13 cellular contexts compared by ENCODE assay signal in the genomic region with DNA sequence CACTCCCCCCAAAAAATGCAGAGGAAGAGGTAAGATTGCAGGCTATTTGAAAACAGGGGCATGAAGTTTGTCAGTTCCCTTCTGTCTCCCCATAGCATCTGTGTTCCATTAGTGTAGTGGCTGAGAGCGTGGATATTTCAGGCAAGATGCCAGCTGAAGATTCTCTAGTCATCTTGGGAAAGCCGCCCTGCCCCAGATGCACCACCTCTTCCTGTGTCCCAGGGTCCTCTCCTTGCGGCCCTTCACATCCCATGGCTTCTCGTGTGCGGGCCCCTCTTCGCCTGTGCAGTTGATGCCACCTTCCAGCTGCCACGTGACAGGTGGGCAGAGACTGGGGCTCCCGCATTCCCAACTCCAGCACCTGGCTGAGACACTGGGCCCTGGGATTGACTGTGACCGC. TPM values are rescaled to one million over a fixed set of nuclear protein-coding genes. Genes with fewer than 3 reads are reported as not detected.
A peak's percentile ranks its signal among the peaks of the same experiment; 100 is the strongest.
DNase-seq lines count a peak whose midpoint lies in the region; ATAC-seq, FAIRE-seq and TF ChIP-seq lines count a peak whose summit lies in the region.
"Had no signal": no experiment of that assay in that cellular context is flagged by ENCODE, and none has a peak within 500 bp of the region (broad histone marks: within the 10 kb centered on the region; RNA-seq: fewer than 3 reads in every experiment).

No MANE protein-coding gene starts in this region.

- in situ Hi-C loops in HepG2 (cut with HindIII; ENCODE audit: extremely low pct_ligation_motif_present, low pct_unique_long_range_greater_than_20kb) = no loop called here

- H3K4me2 ChIP-seq in HepG2 (ENCODE audit: low read depth, low read length) = no peak overlapping the region

- no peak for TF ChIP-seq EP300 in HepG2 (IDR thresholded peaks at IDR 0.05; ENCODE audit: low read depth in 2 of 2, low read length in 2 of 2)
- TF ChIP-seq EP300 in HepG2 (CRISPR knock-in tag; IDR thresholded peaks at IDR 0.05; ENCODE audit: borderline replicate concordance) = no peak

- H3K27ac ChIP-seq in HepG2 (ENCODE audit: extremely low read length, insufficient read depth, low read length) = no peak overlapping the region
- H3K27ac ChIP-seq in right lobe of liver = no peak overlapping the region
- H3K27ac ChIP-seq in adrenal gland = peak overlapping the region in 4 of 5 donors; percentile 3 to 95 (median 84)

- ATAC-seq in HepG2 (no peak), right lobe of liver (no peak), memory B cell (ENCODE audit: low read depth) (no peak)

- no peaks in the 10 kb centered on the region for H3K27me3 Mint-ChIP-seq in memory B cell

- H3K4me3 Mint-ChIP-seq in memory B cell = no peak overlapping the region

- H3K4me3 ChIP-seq in HepG2 (replicated peaks in 1 of 3; ENCODE audit: insufficient read depth in 1 of 3, low read depth in 2 of 3, low read length in 3 of 3) (no peak overlapping the region), right lobe of liver (no peak overlapping the region), adrenal gland (no peak overlapping the region)

- no peaks in the 10 kb centered on the region for H3K9me3 ChIP-seq in HepG2 (ENCODE audit: low read length)
- H3K9me3 ChIP-seq in right lobe of liver = no peaks in the 10 kb centered on the region
- H3K9me3 ChIP-seq in adrenal gland (replicated peaks in 1 of 3) = no peaks in the 10 kb centered on the region

- peaks cover 25% of the 10 kb centered on the region for H3K4me1 ChIP-seq in HepG2 (ENCODE audit: insufficient read depth, low read length)
- peaks cover 0 to 31% (median 7%) of the 10 kb centered on the region in 4 donors for H3K4me1 ChIP-seq in right lobe of liver
- H3K4me1 ChIP-seq in adrenal gland (replicated peaks in 1 of 2) = peaks cover 27 to 60% of the 10 kb centered on the region in 2 donors

- H3K36me3 Mint-ChIP-seq in memory B cell = peaks cover 31% of the 10 kb centered on the region

- no peak for TF ChIP-seq CTCF in HepG2 (CRISPR knock-in tag; IDR thresholded peaks at IDR 0.05)
- no peak for TF ChIP-seq CTCF in right lobe of liver (IDR thresholded peaks at IDR 0.05)
- TF ChIP-seq CTCF in adrenal gland (IDR thresholded peaks at IDR 0.05) = no peak
- no peak for TF ChIP-seq CTCF in GM10248 (IDR thresholded peaks at IDR 0.05; ENCODE audit: control extremely low read depth, extremely low read depth, low read depth, missing control alignments)

- no peak overlapping the region for H2AFZ ChIP-seq in HepG2 (ENCODE audit: low read length)

- no peak for TF ChIP-seq RAD21 in HepG2 (CRISPR knock-in tag; IDR thresholded peaks at IDR 0.05)

- H3K27ac Mint-ChIP-seq in memory B cell = peak overlapping the region; percentile 81

- TF ChIP-seq POLR2A in HepG2 (IDR thresholded peaks at IDR 0.05; ENCODE audit: insufficient read depth in 1 of 2, low read depth in 2 of 2, low read length in 2 of 2) (no peak), right lobe of liver (IDR thresholded peaks at IDR 0.05) (no peak), adrenal gland (IDR thresholded peaks at IDR 0.05) (no peak)

- H3K9ac ChIP-seq in HepG2 (ENCODE audit: insufficient read depth, low read depth, low read length) = no peak overlapping the region

- POLR2A ChIA-PET in HepG2 (lab: Yijun Ruan, JAX) = interaction anchor here (1.4 to 1.5 kb wide), 2 partner anchors 11 to 41 kb away, joined by 5 to 6 read pairs; a partner anchor contains a TSS
- POLR2A ChIA-PET in GM10248 (lab: Yijun Ruan, JAX) = interaction anchor here (0.6 kb wide), 1 partner anchor 14 kb away, joined by 7 read pairs; no protein-coding TSS in a partner anchor

- BruUV-seq in HepG2 (replicated peaks; lab: Mats Ljungman, UMichigan) = TSS peak; percentile 16

- intact Hi-C loops in HepG2 (cut with micrococcal nuclease; ENCODE audit: unreplicated experiment) (loop anchor here (5.0 kb wide), 1 partner anchor 258 kb away; a partner anchor contains a TSS), right lobe of liver (cut with DNase I) (no loop called here), adrenal gland (cut with DNase I) (loop anchor here (5.0 to 10.0 kb wide), 3 partner anchors 37 to 47 kb away; a partner anchor contains a TSS)

- peaks cover 3% of the 10 kb centered on the region for H3K9me3 Mint-ChIP-seq in memory B cell

- no peak for FAIRE-seq in HepG2 (lab: Jason Lieb, UNC)
- FAIRE-seq: small intestine had no signal

- 97% methylated on average over 9 of the region's 9 CpGs for WGBS in HepG2 (ENCODE audit: low lambda C conversion rate)
- 93% methylated on average over 5 of the region's 9 CpGs for WGBS in right lobe of liver (ENCODE audit: insufficient coverage, low coverage, low lambda C conversion rate, missing lambda C conversion rate)
- 80 to 88% (median 87%) methylated on average over 9 of the region's 9 CpGs for WGBS in adrenal gland, 4 donors

- DNase-seq in HepG2 (ENCODE audit: low spot score) = no peak
- no peak for DNase-seq in right lobe of liver
- DNase-seq in adrenal gland = peak in 1 of 7 donors; percentile 44
- no peak for DNase-seq in memory B cell (ENCODE audit: low spot score in 2 of 2)
- DNase-seq in GM10248 (ENCODE audit: extremely low spot score) = no peak
- DNase-seq in activated CD4-positive, alpha-beta T cell treated with anti-CD3 and anti-CD28 coated beads, Interleukin-2, amount 50 U/mL, for 48 hours = no peak
- DNase-seq in retina = no peak
- DNase-seq in H4 (ENCODE audit: low spot score) = no peak
- DNase-seq: caudate nucleus; midbrain; NCI-H1436 treated with DMSO at 0.1 percent for 48 hours; small intestine; stimulated activated CD8-positive, alpha-beta memory T cell treated with anti-CD3 and anti-CD28 coated beads, Interleukin-4, amount 100 ng/mL, for 48 hours had no signal

- H3K36me3 ChIP-seq in HepG2 (replicated peaks in 1 of 2; ENCODE audit: control insufficient read depth in 1 of 2, insufficient read depth in 2 of 2, low read length in 2 of 2) = peaks cover 13 to 23% of the 10 kb centered on the region in 2 experiments
- H3K36me3 ChIP-seq in right lobe of liver = peaks cover 0 to 31% (median 12%) of the 10 kb centered on the region in 4 donors
- peaks cover 0 to 24% of the 10 kb centered on the region in 2 donors for H3K36me3 ChIP-seq in adrenal gland (replicated peaks in 1 of 2)

- H3K27me3 ChIP-seq in HepG2 (ENCODE audit: control insufficient read depth in 1 of 2, insufficient read depth in 2 of 2, low read length in 2 of 2) = no peaks in the 10 kb centered on the region
- no peaks in the 10 kb centered on the region for H3K27me3 ChIP-seq in right lobe of liver
- no peaks in the 10 kb centered on the region for H3K27me3 ChIP-seq in adrenal gland

- no peaks in the 10 kb centered on the region for H4K20me1 ChIP-seq in HepG2 (ENCODE audit: insufficient read depth, low read length)

- peaks cover 26% of the 10 kb centered on the region for H3K4me1 Mint-ChIP-seq in memory B cell

- no peaks in the 10 kb centered on the region for H3K79me2 ChIP-seq in HepG2 (ENCODE audit: insufficient read depth, low read length)

- CTCF ChIA-PET in HepG2 (lab: Yijun Ruan, JAX; ENCODE audit: low intra/inter-chr PET ratio, low total read pairs) (no interaction called here), GM10248 (lab: Yijun Ruan, JAX) (interaction anchor here (0.8 to 1.3 kb wide), 2 partner anchors 8 to 23 kb away, joined by 3 read pairs; no protein-coding TSS in a partner anchor)

RNA-seq across cellular contexts. Expression of a gene that starts 16.1 kb away (rescaled TPM):
- 15.7 and 21.5 TPM in 2 replicates for total RNA-seq in HepG2 (2016; rRNA removed; fragmentation: Illumina TruSeq; extraction: Trizol)
- 1.6 and 1.7 TPM in 2 replicates for total RNA-seq in HepG2 (2016; cell fraction: cytosol; rRNA removed; fragmentation: Illumina TruSeq; extraction: Trizol; ENCODE audit: low read depth)
- total RNA-seq in HepG2 (2016; cell fraction: insoluble cytoplasmic fraction; rRNA removed; fragmentation: Illumina TruSeq; extraction: Trizol) = 13.2 and 21.0 TPM in 2 replicates
- total RNA-seq in HepG2 (2016; cell fraction: membrane; rRNA removed; fragmentation: Illumina TruSeq; extraction: Trizol) = 7.2 and 9.0 TPM in 2 replicates
- total RNA-seq in HepG2 (2016; cell fraction: nucleus; rRNA removed; fragmentation: Illumina TruSeq; extraction: Trizol) = 18.7 and 20.0 TPM in 2 replicates
- 33.9 and 45.2 TPM in 2 replicates for polyA plus RNA-seq in HepG2 (2011; rRNA removed)
- 24.6 and 25.3 TPM in 2 replicates for polyA plus RNA-seq in HepG2 (2011; cell fraction: cytosol; rRNA removed)
- 23.8 and 26.6 TPM in 2 replicates for polyA plus RNA-seq in HepG2 (2011; cell fraction: nucleus; rRNA removed)
- 18.5 and 22.4 TPM in 2 replicates for polyA plus RNA-seq in HepG2 (2012)
- polyA plus RNA-seq in HepG2 (2016; cell fraction: cytosol; fragmentation: Illumina TruSeq; extraction: Trizol; ENCODE audit: low read depth) = 1.5 and 1.9 TPM in 2 replicates
- polyA plus RNA-seq in HepG2 (2016; cell fraction: insoluble cytoplasmic fraction; fragmentation: Illumina TruSeq; extraction: Trizol; ENCODE audit: low read depth) = 13.9 and 16.7 TPM in 2 replicates
- 5.0 and 5.8 TPM in 2 replicates for polyA plus RNA-seq in HepG2 (2016; cell fraction: membrane; fragmentation: Illumina TruSeq; extraction: Trizol; ENCODE audit: low read depth)
- 26.4 and 31.8 TPM in 2 replicates for polyA plus RNA-seq in HepG2 (2016; cell fraction: nucleus; fragmentation: Illumina TruSeq; extraction: Trizol; ENCODE audit: insufficient read depth, low read depth)
- 75.3 and 118 TPM in 2 replicates for polyA minus RNA-seq in HepG2 (2011; rRNA and poly(A)+ RNA removed; ENCODE audit: low replicate concordance)
- polyA minus RNA-seq in HepG2 (2011; cell fraction: cytosol; rRNA and poly(A)+ RNA removed) = 16.4 and 21.8 TPM in 2 replicates
- 26.3 and 29.3 TPM in 2 replicates for polyA minus RNA-seq in HepG2 (2011; cell fraction: nucleus; rRNA and poly(A)+ RNA removed)
- 10 to 100 TPM; 28.3 to 42.6 (median 32.8) TPM for total RNA-seq in right lobe of liver
- total RNA-seq in adrenal gland = 10 to 100 TPM; 57.7 to 89.2 (median 71.2) TPM
- 10 to 100 TPM; 14.9 to 48.2 (median 14.9) TPM for polyA plus RNA-seq in adrenal gland
- total RNA-seq in H4 (2014; rRNA removed; shearing (Covaris generic)) = 15.5 and 20.9 TPM in 2 replicates

RNA-seq across cellular contexts. Expression of a gene that starts 16.4 kb away (rescaled TPM):
- total RNA-seq in HepG2 (2016; rRNA removed; fragmentation: Illumina TruSeq; extraction: Trizol) = 99.3 and 118 TPM in 2 replicates
- 14.9 and 15.6 TPM in 2 replicates for total RNA-seq in HepG2 (2016; cell fraction: cytosol; rRNA removed; fragmentation: Illumina TruSeq; extraction: Trizol; ENCODE audit: low read depth)
- total RNA-seq in HepG2 (2016; cell fraction: insoluble cytoplasmic fraction; rRNA removed; fragmentation: Illumina TruSeq; extraction: Trizol) = 102 and 121 TPM in 2 replicates
- total RNA-seq in HepG2 (2016; cell fraction: membrane; rRNA removed; fragmentation: Illumina TruSeq; extraction: Trizol) = 38.1 and 39.7 TPM in 2 replicates
- 61.9 and 65.1 TPM in 2 replicates for total RNA-seq in HepG2 (2016; cell fraction: nucleus; rRNA removed; fragmentation: Illumina TruSeq; extraction: Trizol)
- polyA plus RNA-seq in HepG2 (2011; rRNA removed) = 109 and 120 TPM in 2 replicates
- 120 and 159 TPM in 2 replicates for polyA plus RNA-seq in HepG2 (2011; cell fraction: cytosol; rRNA removed)
- polyA plus RNA-seq in HepG2 (2011; cell fraction: nucleus; rRNA removed) = 110 and 111 TPM in 2 replicates
- 69.5 and 70.0 TPM in 2 replicates for polyA plus RNA-seq in HepG2 (2012)
- polyA plus RNA-seq in HepG2 (2016; cell fraction: cytosol; fragmentation: Illumina TruSeq; extraction: Trizol; ENCODE audit: low read depth) = 16.2 and 16.4 TPM in 2 replicates
- 117 and 126 TPM in 2 replicates for polyA plus RNA-seq in HepG2 (2016; cell fraction: insoluble cytoplasmic fraction; fragmentation: Illumina TruSeq; extraction: Trizol; ENCODE audit: low read depth)
- polyA plus RNA-seq in HepG2 (2016; cell fraction: membrane; fragmentation: Illumina TruSeq; extraction: Trizol; ENCODE audit: low read depth) = 29.3 and 29.6 TPM in 2 replicates
- polyA plus RNA-seq in HepG2 (2016; cell fraction: nucleus; fragmentation: Illumina TruSeq; extraction: Trizol; ENCODE audit: insufficient read depth, low read depth) = 148 and 152 TPM in 2 replicates
- 225 and 243 TPM in 2 replicates for polyA minus RNA-seq in HepG2 (2011; rRNA and poly(A)+ RNA removed; ENCODE audit: low replicate concordance)
- 65.5 and 66.8 TPM in 2 replicates for polyA minus RNA-seq in HepG2 (2011; cell fraction: cytosol; rRNA and poly(A)+ RNA removed)
- 49.4 and 55.6 TPM in 2 replicates for polyA minus RNA-seq in HepG2 (2011; cell fraction: nucleus; rRNA and poly(A)+ RNA removed)
- 10 to 100 TPM; 39.8 to 80.3 (median 45.0) TPM for total RNA-seq in right lobe of liver
- 100 to 1,000 TPM in 6 of 8 donors, 10 to 100 TPM in 2; 92.5 to 237 (median 139) TPM for total RNA-seq in adrenal gland
- polyA plus RNA-seq in adrenal gland = 100 to 1,000 TPM in 1 of 3 donors, 10 to 100 TPM in 2; 52.5 to 137 (median 59.5) TPM
- total RNA-seq in H4 (2014; rRNA removed; shearing (Covaris generic)) = 79.3 and 96.1 TPM in 2 replicates

RNA-seq across cellular contexts. Expression of a gene that starts 41.0 kb away (rescaled TPM):
- total RNA-seq in HepG2 (2016; rRNA removed; fragmentation: Illumina TruSeq; extraction: Trizol) (300 and 332 TPM in 2 replicates), right lobe of liver (10 to 100 TPM; 52.8 to 83.9 (median 65.4) TPM), adrenal gland (100 to 1,000 TPM; 145 to 209 (median 166) TPM)
- 45.1 and 56.7 TPM in 2 replicates for total RNA-seq in HepG2 (2016; cell fraction: cytosol; rRNA removed; fragmentation: Illumina TruSeq; extraction: Trizol; ENCODE audit: low read depth)
- 302 and 329 TPM in 2 replicates for total RNA-seq in HepG2 (2016; cell fraction: insoluble cytoplasmic fraction; rRNA removed; fragmentation: Illumina TruSeq; extraction: Trizol)
- 220 and 258 TPM in 2 replicates for total RNA-seq in HepG2 (2016; cell fraction: membrane; rRNA removed; fragmentation: Illumina TruSeq; extraction: Trizol)
- 168 and 191 TPM in 2 replicates for total RNA-seq in HepG2 (2016; cell fraction: nucleus; rRNA removed; fragmentation: Illumina TruSeq; extraction: Trizol)
- polyA plus RNA-seq in HepG2 (2011; rRNA removed) (67.2 and 88.2 TPM in 2 replicates), adrenal gland (100 to 1,000 TPM in 1 of 3 donors, 10 to 100 TPM in 2; 37.8 to 129 (median 45.9) TPM)
- polyA plus RNA-seq in HepG2 (2011; cell fraction: cytosol; rRNA removed) = 44.2 and 66.6 TPM in 2 replicates
- polyA plus RNA-seq in HepG2 (2011; cell fraction: nucleus; rRNA removed) = 90.2 and 107 TPM in 2 replicates
- 93.8 and 117 TPM in 2 replicates for polyA plus RNA-seq in HepG2 (2012)
- polyA plus RNA-seq in HepG2 (2016; cell fraction: cytosol; fragmentation: Illumina TruSeq; extraction: Trizol; ENCODE audit: low read depth) = 26.0 and 34.9 TPM in 2 replicates
- polyA plus RNA-seq in HepG2 (2016; cell fraction: insoluble cytoplasmic fraction; fragmentation: Illumina TruSeq; extraction: Trizol; ENCODE audit: low read depth) = 237 and 245 TPM in 2 replicates
- 111 and 128 TPM in 2 replicates for polyA plus RNA-seq in HepG2 (2016; cell fraction: membrane; fragmentation: Illumina TruSeq; extraction: Trizol; ENCODE audit: low read depth)
- polyA plus RNA-seq in HepG2 (2016; cell fraction: nucleus; fragmentation: Illumina TruSeq; extraction: Trizol; ENCODE audit: insufficient read depth, low read depth) = 205 and 220 TPM in 2 replicates
- 78.3 and 92.3 TPM in 2 replicates for polyA minus RNA-seq in HepG2 (2011; rRNA and poly(A)+ RNA removed; ENCODE audit: low replicate concordance)
- 89.8 and 100 TPM in 2 replicates for polyA minus RNA-seq in HepG2 (2011; cell fraction: cytosol; rRNA and poly(A)+ RNA removed)
- 137 and 187 TPM in 2 replicates for polyA minus RNA-seq in HepG2 (2011; cell fraction: nucleus; rRNA and poly(A)+ RNA removed)
- 169 and 170 TPM in 2 replicates for total RNA-seq in H4 (2014; rRNA removed; shearing (Covaris generic))

RNA-seq across cellular contexts. Expression of a gene that starts 55.7 kb away (rescaled TPM):
- total RNA-seq in HepG2 (2016; rRNA removed; fragmentation: Illumina TruSeq; extraction: Trizol) = 99.0 and 163 TPM in 2 replicates
- total RNA-seq in HepG2 (2016; cell fraction: cytosol; rRNA removed; fragmentation: Illumina TruSeq; extraction: Trizol; ENCODE audit: low read depth) = 47.2 and 52.9 TPM in 2 replicates
- total RNA-seq in HepG2 (2016; cell fraction: insoluble cytoplasmic fraction; rRNA removed; fragmentation: Illumina TruSeq; extraction: Trizol) = 96.1 and 157 TPM in 2 replicates
- 38.5 and 38.9 TPM in 2 replicates for total RNA-seq in HepG2 (2016; cell fraction: membrane; rRNA removed; fragmentation: Illumina TruSeq; extraction: Trizol)
- total RNA-seq in HepG2 (2016; cell fraction: nucleus; rRNA removed; fragmentation: Illumina TruSeq; extraction: Trizol) = 100 and 111 TPM in 2 replicates
- polyA plus RNA-seq in HepG2 (2011; rRNA removed) = 228 and 232 TPM in 2 replicates
- polyA plus RNA-seq in HepG2 (2011; cell fraction: cytosol; rRNA removed) = 208 and 241 TPM in 2 replicates
- 356 and 374 TPM in 2 replicates for polyA plus RNA-seq in HepG2 (2011; cell fraction: nucleus; rRNA removed)
- polyA plus RNA-seq in HepG2 (2012) = 140 and 148 TPM in 2 replicates
- 7.3 and 8.8 TPM in 2 replicates for polyA plus RNA-seq in HepG2 (2016; cell fraction: cytosol; fragmentation: Illumina TruSeq; extraction: Trizol; ENCODE audit: low read depth)
- polyA plus RNA-seq in HepG2 (2016; cell fraction: insoluble cytoplasmic fraction; fragmentation: Illumina TruSeq; extraction: Trizol; ENCODE audit: low read depth) = 181 and 193 TPM in 2 replicates
- polyA plus RNA-seq in HepG2 (2016; cell fraction: membrane; fragmentation: Illumina TruSeq; extraction: Trizol; ENCODE audit: low read depth) = 14.0 and 16.1 TPM in 2 replicates
- polyA plus RNA-seq in HepG2 (2016; cell fraction: nucleus; fragmentation: Illumina TruSeq; extraction: Trizol; ENCODE audit: insufficient read depth, low read depth) = 219 and 234 TPM in 2 replicates
- polyA minus RNA-seq in HepG2 (2011; rRNA and poly(A)+ RNA removed; ENCODE audit: low replicate concordance) = 554 and 704 TPM in 2 replicates
- 179 and 186 TPM in 2 replicates for polyA minus RNA-seq in HepG2 (2011; cell fraction: cytosol; rRNA and poly(A)+ RNA removed)
- 151 and 182 TPM in 2 replicates for polyA minus RNA-seq in HepG2 (2011; cell fraction: nucleus; rRNA and poly(A)+ RNA removed)
- total RNA-seq in right lobe of liver = 10 to 100 TPM; 43.6 to 52.5 (median 46.8) TPM
- 100 to 1,000 TPM in 2 of 8 donors, 10 to 100 TPM in 6; 69.3 to 114 (median 96.1) TPM for total RNA-seq in adrenal gland
- 100 to 1,000 TPM in 2 of 3 donors, 10 to 100 TPM in 1; 80.9 to 117 (median 103) TPM for polyA plus RNA-seq in adrenal gland
- 28.9 and 30.2 TPM in 2 replicates for total RNA-seq in H4 (2014; rRNA removed; shearing (Covaris generic))

Comparison
In these comparisons a context has a peak if more than half of its experiments do, and no peak if none do; other contexts are left out.
1. intact Hi-C loops: an anchor here in HepG2 (5.0 kb wide) and adrenal gland (5.0 to 10.0 kb wide); none called in right lobe of liver.
2. H3K27ac ChIP-seq: peak in adrenal gland (4 of 5); none in HepG2 (single experiment) and right lobe of liver (0 of 3).